In the genomic region with DNA sequence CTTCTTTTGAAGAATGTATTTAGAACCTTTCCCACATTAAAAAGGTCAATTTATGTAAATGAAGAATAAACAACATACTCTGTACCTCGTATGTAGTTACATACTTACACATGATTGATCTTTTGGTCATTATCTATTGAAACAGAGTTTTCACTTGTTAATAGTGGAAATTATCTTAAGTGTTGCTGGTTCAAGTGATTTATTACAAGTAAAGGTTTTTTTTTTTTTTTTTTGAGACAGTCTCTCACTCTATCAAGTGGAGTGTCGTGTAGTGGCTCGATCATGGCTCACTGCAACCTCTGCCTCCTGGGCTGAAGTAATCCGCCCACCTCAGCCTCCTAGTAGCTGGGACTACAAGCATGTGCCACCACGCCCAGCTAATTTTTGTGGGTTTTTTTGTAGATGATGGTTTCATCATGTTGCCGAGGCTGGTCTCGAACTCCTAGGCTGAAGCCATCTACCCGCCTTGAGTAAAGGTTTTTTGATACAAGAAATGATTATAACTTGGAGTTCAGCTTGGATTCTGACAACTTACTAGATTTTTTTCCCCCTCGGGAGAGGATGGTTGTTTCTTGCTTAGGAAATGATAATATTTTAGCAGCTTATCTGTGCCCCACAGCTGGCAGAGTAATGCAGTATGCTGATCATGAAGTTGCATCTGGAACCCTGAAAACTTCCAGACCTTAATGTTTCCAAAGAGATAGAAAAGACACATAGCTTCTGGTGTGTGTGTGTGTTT, we compare ENCODE assay signal across 29 cellular contexts.
DNase-seq lines count a peak whose midpoint lies in the region; ATAC-seq, FAIRE-seq and TF ChIP-seq lines count a peak whose summit lies in the region.
"Had no signal": no experiment of that assay in that cellular context is flagged by ENCODE, and none has a peak within 500 bp of the region (broad histone marks: within the 10 kb centered on the region; RNA-seq: fewer than 3 reads in every experiment).

No MANE protein-coding gene starts in this region.

- no peak for FAIRE-seq in bronchial epithelial cell (lab: Jason Lieb, UNC)
- FAIRE-seq: HTR-8/SVneo, islet of Langerhans had no signal

- no peaks in the 10 kb centered on the region for H3K27me3 ChIP-seq in bronchial epithelial cell (ENCODE audit: control insufficient read depth, insufficient read depth, low read length)
- H3K27me3 ChIP-seq: ovary, uterus had no signal

- DNase-seq in NCI-H2227 (lab: John Stamatoyannopoulos, UW; ENCODE audit: unreplicated experiment) (peak; percentile 3), NCI-H2227 treated with DMSO at 0.1 percent for 48 hours (lab: John Stamatoyannopoulos, UW) (no peak), CD1c-positive myeloid dendritic cell (ENCODE audit: extremely low spot score) (peak; percentile 7), OCI-M1 (lab: John Stamatoyannopoulos, UW) (peak; percentile 98), bronchial epithelial cell (ENCODE audit: low read depth) (peak; percentile 33), NCI-H524 (lab: John Stamatoyannopoulos, UW) (no peak)
- DNase-seq in central memory CD4-positive, alpha-beta T cell = no peak
- DNase-seq: activated naive CD4-positive, alpha-beta T cell treated with anti-CD3 and anti-CD28 coated beads, Interleukin-2, amount 50 U/mL, for 16 hours; amygdala; DMS79 treated with DMSO at 0.1 percent for 48 hours; GF-D8; GOT3; KBM-7; mesenchymal stem cell; NCI-H1105 treated with DMSO at 0.1 percent for 48 hours; NCI-H1930; NCI-H345; nephron progenitor cell; ovary; SHP77; stimulated activated CD8-positive, alpha-beta memory T cell treated with anti-CD3 and anti-CD28 coated beads, Interleukin-4, amount 100 ng/mL, for 48 hours; stimulated activated naive CD8-positive, alpha-beta T cell treated with anti-CD3 and anti-CD28 coated beads, Interleukin-15, amount 100 ng/mL, for 72 hours; T-helper 9 cell; uterus had no signal

- H3K4me3 ChIP-seq in bronchial epithelial cell (ENCODE audit: low read depth, low read length) = no peak overlapping the region
- H3K4me3 ChIP-seq: ovary, uterus had no signal

- no peak for TF ChIP-seq CTCF in bronchial epithelial cell (IDR thresholded peaks at IDR 0.05; ENCODE audit: insufficient read depth, low read length, severe bottlenecking)

- H3K36me3 ChIP-seq in bronchial epithelial cell (ENCODE audit: control insufficient read depth, insufficient read depth, low read length) = no peaks in the 10 kb centered on the region
- H3K36me3 ChIP-seq: ovary, uterus had no signal

- no peak for ATAC-seq in HG03354 (IDR thresholded peaks at IDR 0.05; ENCODE audit: poor library complexity, severe bottlenecking, unreplicated experiment)
- ATAC-seq: left lobe of liver; Panc1; stimulated activated naive CD8-positive, alpha-beta T cell treated with anti-CD3 and anti-CD28 coated beads, Interleukin-15, amount 100 ng/mL, for 72 hours had no signal

Comparison
In these comparisons a context has a peak if more than half of its experiments do, and no peak if none do; other contexts are left out.
1. DNase-seq: peak in NCI-H2227 (single experiment), CD1c-positive myeloid dendritic cell (single experiment), OCI-M1 (single experiment) and bronchial epithelial cell (single experiment); none in NCI-H2227 treated with DMSO at 0.1 percent for 48 hours (single experiment), central memory CD4-positive, alpha-beta T cell (single experiment) and NCI-H524 (0 of 2).